In the genomic region with DNA sequence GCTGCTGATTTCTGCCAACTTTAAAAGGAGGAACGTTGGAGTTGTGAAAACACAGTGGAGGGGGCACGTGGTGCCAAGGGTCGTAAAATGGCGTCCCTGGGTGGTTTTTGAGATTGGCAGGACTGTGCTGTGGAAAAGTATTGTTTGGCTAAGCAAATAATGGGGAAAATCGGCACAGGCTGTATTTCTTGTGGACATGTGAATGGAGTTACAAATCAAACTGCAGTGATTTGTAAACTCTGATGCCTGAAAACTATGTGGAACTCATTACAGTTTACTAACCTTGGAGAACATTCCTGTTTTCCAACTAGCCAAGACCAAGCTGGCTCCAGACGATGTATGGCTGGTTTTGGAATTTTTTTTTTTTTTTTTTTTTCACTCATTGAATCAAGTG, we compare ENCODE assay signal across 10 cellular contexts.
DNase-seq lines count a peak whose midpoint lies in the region; ATAC-seq and TF ChIP-seq lines count a peak whose summit lies in the region.
"Had no signal": no experiment of that assay in that cellular context is flagged by ENCODE, and none has a peak within 500 bp of the region (broad histone marks: within the 10 kb centered on the region; RNA-seq: fewer than 3 reads in every experiment).

No MANE protein-coding gene starts in this region.

- no peaks in the 10 kb centered on the region for H3K36me3 ChIP-seq in osteoblast (ENCODE audit: insufficient read depth, low read length)

- no peak for TF ChIP-seq CTCF in AG09309 (IDR thresholded peaks at IDR 0.05; ENCODE audit: control insufficient read depth, insufficient read depth, low read depth, low read length, missing control alignments)
- no peak for TF ChIP-seq CTCF in epithelial cell of proximal tubule (conservative IDR thresholded peaks at IDR 0.05; ENCODE audit: low read depth, low read length)
- no peak for TF ChIP-seq CTCF in osteoblast (IDR thresholded peaks at IDR 0.05; ENCODE audit: extremely low read depth, low read depth, low read length)

- H3K4me1 ChIP-seq in osteoblast (ENCODE audit: insufficient read depth, low read length) = peaks cover 42% of the 10 kb centered on the region

- H3K4me3 ChIP-seq in AG09309 (ENCODE audit: control insufficient read depth, low read depth, low read length) (no peak overlapping the region), epithelial cell of proximal tubule (ENCODE audit: low read depth, low read length) (no peak overlapping the region), osteoblast (ENCODE audit: insufficient read depth, low read length) (peak overlapping the region; percentile 1)

- DNase-seq in AG09309 (ENCODE audit: low read depth) (peak; percentile 46), NCI-H526 treated with DMSO at 0.1 percent for 48 hours (lab: John Stamatoyannopoulos, UW) (peak; percentile 58), epithelial cell of proximal tubule (ENCODE audit: low read depth) (peak; percentile 66), osteoblast (ENCODE audit: insufficient read length, low spot score, missing footprints) (peak; percentile 73), NCI-H345 treated with DMSO at 0.1 percent for 48 hours (lab: John Stamatoyannopoulos, UW; ENCODE audit: unreplicated experiment) (no peak), HuH-7 (ENCODE audit: low spot score) (no peak)
- DNase-seq in stimulated activated CD4-positive, alpha-beta T cell treated with anti-CD3 and anti-CD28 coated beads, Interleukin-4, amount 100 ng/mL, for 4 hours = no peak
- DNase-seq: activated naive CD8-positive, alpha-beta T cell treated with anti-CD3 and anti-CD28 coated beads, Interleukin-2, amount 50 U/mL, for 24 hours; MM.1S had no signal

- H3K79me2 ChIP-seq in osteoblast (ENCODE audit: insufficient read depth, low read length) = no peaks in the 10 kb centered on the region

- no peaks in the 10 kb centered on the region for H4K20me1 ChIP-seq in osteoblast (ENCODE audit: insufficient read depth, low read length)

- peak overlapping the region; percentile 20 for H3K4me2 ChIP-seq in osteoblast (ENCODE audit: insufficient read depth, low read length)

- H3K27me3 ChIP-seq in osteoblast (ENCODE audit: insufficient read depth, low read length) = no peaks in the 10 kb centered on the region

- no peaks in the 10 kb centered on the region for H3K9me3 ChIP-seq in osteoblast (ENCODE audit: low read depth, low read length)

- peak overlapping the region; percentile 69 for H2AFZ ChIP-seq in osteoblast (ENCODE audit: low read length)

- peak overlapping the region; percentile 86 for H3K27ac ChIP-seq in osteoblast (ENCODE audit: low read depth, low read length)

- no peak for ATAC-seq in GM18858 (IDR thresholded peaks at IDR 0.05; ENCODE audit: unreplicated experiment)
- ATAC-seq: activated naive CD8-positive, alpha-beta T cell treated with anti-CD3 and anti-CD28 coated beads, Interleukin-2, amount 50 U/mL, for 24 hours had no signal

Comparison
In these comparisons a context has a peak if more than half of its experiments do, and no peak if none do; other contexts are left out.
1. DNase-seq: peak in AG09309 (single experiment), NCI-H526 treated with DMSO at 0.1 percent for 48 hours (single experiment), epithelial cell of proximal tubule (single experiment) and osteoblast (single experiment); none in stimulated activated CD4-positive, alpha-beta T cell treated with anti-CD3 and anti-CD28 coated beads, Interleukin-4, amount 100 ng/mL, for 4 hours (0 of 2), NCI-H345 treated with DMSO at 0.1 percent for 48 hours (single experiment) and HuH-7 (single experiment).